Comparison of ENCODE assay signal across 7 cellular contexts in genomic region chr5:18761801-18762200, GRCh38.
DNase-seq lines count a peak whose midpoint lies in the region; ATAC-seq, FAIRE-seq and TF ChIP-seq lines count a peak whose summit lies in the region.

No MANE protein-coding gene starts in this region.

- no peaks in the 10 kb centered on the region for H3K36me3 Mint-ChIP-seq in mesothelial cell of epicardium

- peak; percentile 63 for ATAC-seq in GM18873 (IDR thresholded peaks at IDR 0.05; ENCODE audit: low FRiP score, unreplicated experiment)

- no peak overlapping the region for H3K27ac Mint-ChIP-seq in mesothelial cell of epicardium

- no peak for TF ChIP-seq CTCF in mesothelial cell of epicardium (IDR thresholded peaks at IDR 0.05; ENCODE audit: unreplicated experiment)

- DNase-seq in HCEC 1CT (peak; percentile 54), HTR-8/SVneo (ENCODE audit: insufficient read length, low spot score) (peak; percentile 9), glomerular visceral epithelial cell (ENCODE audit: extremely low spot score) (peak; percentile 9), NCI-H1092 treated with DMSO at 0.1 percent for 48 hours (lab: John Stamatoyannopoulos, UW) (no peak), mesothelial cell of epicardium (ENCODE audit: low spot score in 2 of 2, unreplicated experiment in 2 of 2) (no peak), SHP77 treated with DMSO at 0.1 percent for 48 hours (lab: John Stamatoyannopoulos, UW) (no peak)

- H3K4me1 Mint-ChIP-seq in mesothelial cell of epicardium = no peaks in the 10 kb centered on the region

- no peaks in the 10 kb centered on the region for H3K27me3 Mint-ChIP-seq in mesothelial cell of epicardium (ENCODE audit: low read depth)

- FAIRE-seq in HTR-8/SVneo (lab: Jason Lieb, UNC) = no peak

- peaks cover 6% of the 10 kb centered on the region for H3K9me3 Mint-ChIP-seq in mesothelial cell of epicardium

- H3K4me3 Mint-ChIP-seq in mesothelial cell of epicardium = no peak overlapping the region

Comparison
In these comparisons a context has a peak if more than half of its experiments do, and no peak if none do; other contexts are left out.
1. DNase-seq: peak in HCEC 1CT (single experiment), HTR-8/SVneo (single experiment) and glomerular visceral epithelial cell (single experiment); none in NCI-H1092 treated with DMSO at 0.1 percent for 48 hours (single experiment), mesothelial cell of epicardium (0 of 2) and SHP77 treated with DMSO at 0.1 percent for 48 hours (single experiment).